8 cellular contexts compared by ENCODE assay signal in the genomic region with DNA sequence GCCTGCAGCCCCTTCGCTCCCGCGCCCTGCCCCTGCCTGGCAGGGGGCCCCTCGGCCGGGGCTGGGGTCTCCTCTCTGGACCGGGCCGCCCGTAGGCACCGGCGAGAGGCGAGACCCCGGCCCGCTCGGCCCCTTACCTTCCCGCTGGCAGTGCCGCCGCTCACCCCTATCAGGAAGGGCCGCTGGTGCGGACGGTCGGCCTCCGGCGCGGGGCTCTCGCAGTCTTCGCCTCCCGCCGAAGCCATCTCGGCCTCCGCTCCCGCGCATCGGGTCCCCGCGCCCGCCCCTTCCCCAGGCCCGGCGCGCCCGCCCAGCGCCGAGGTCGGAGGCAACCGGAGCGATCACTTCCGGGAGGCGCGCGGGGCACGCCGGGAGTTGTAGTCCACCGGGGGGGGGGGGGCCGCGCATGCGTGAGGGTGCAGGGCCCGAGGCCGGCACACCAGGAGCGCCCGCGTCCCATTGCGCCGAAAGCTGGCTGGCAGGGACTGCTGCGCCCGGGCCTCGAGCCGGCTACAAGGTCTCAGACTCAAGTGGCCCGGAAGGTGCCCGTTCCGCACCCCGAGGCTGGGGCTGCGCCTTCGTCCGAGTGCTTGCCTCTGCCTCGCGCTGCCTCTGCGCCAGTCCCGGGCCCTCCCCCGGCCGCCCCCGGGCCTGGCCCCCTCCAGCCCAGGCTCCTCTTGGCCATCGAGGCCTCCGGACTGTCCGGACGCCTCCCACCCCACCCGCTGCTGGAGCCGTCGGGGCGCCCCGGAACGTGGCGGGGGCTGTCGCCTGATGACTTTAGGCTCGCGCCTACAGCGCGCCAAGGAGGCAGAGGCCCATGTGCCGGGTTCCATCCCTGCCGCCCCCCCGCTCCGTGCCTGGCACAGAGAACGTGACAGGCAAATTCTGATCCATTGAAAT. TPM values are rescaled to one million over a fixed set of nuclear protein-coding genes. Genes with fewer than 3 reads are reported as not detected.
DNase-seq lines count a peak whose midpoint lies in the region; ATAC-seq, FAIRE-seq and TF ChIP-seq lines count a peak whose summit lies in the region.

A gene (minus strand): TSS at position 334 of the 903 bp plus-strand sequence. CDS start 89 bp downstream, at position 245.

- peak; percentile 33 for DNase-seq in AG04450 (ENCODE audit: low read depth, low spot score)
- DNase-seq in NCI-H345 treated with DMSO at 0.1 percent for 48 hours (lab: John Stamatoyannopoulos, UW; ENCODE audit: unreplicated experiment): peak; percentile 60
- peak; percentile 80 for DNase-seq in activated CD4-positive, CD25-positive, alpha-beta regulatory T cell treated with anti-CD3 and anti-CD28 coated beads, Interleukin-2, amount 50 U/mL, for 72 hours
- peak; percentile 76 for DNase-seq in cerebellar cortex (ENCODE audit: low spot score)
- DNase-seq in keratinocyte (ENCODE audit: low read depth, low spot score): peak; percentile 40
- DNase-seq in stimulated activated CD4-positive, alpha-beta T cell treated with anti-CD3 and anti-CD28 coated beads, Interleukin-12 subunit alpha, Interleukin-12 subunit beta, amount 100 ng/mL, for 48 hours (ENCODE audit: low read depth in 2 of 3, low spot score in 1 of 3): peak; percentile 48 to 71 (median 56)

- H3K9me3 ChIP-seq in AG04450 (ENCODE audit: control insufficient read depth, insufficient read depth, low read length): no peaks in the 10 kb centered on the region; the same call in 1 of the 2 replicates
- H3K9me3 ChIP-seq in keratinocyte (ENCODE audit: control insufficient read depth, low read depth, low read length): no peaks in the 10 kb centered on the region

- H2AFZ ChIP-seq in keratinocyte (ENCODE audit: control insufficient read depth, low read length): peak within 1 kb of the TSS; percentile 90

- no peaks in the 10 kb centered on the region for H3K9me1 ChIP-seq in keratinocyte (ENCODE audit: control insufficient read depth, extremely low read depth, insufficient read depth, low read length)

- peaks cover 11% of the 10 kb centered on the region for H3K4me1 ChIP-seq in keratinocyte (ENCODE audit: control insufficient read depth, extremely low read depth, insufficient read depth, low read length)

- ATAC-seq in GM18870 (IDR thresholded peaks at IDR 0.05; ENCODE audit: unreplicated experiment): peak; percentile 60
- peak; percentile 76 for ATAC-seq in HG03139 (IDR thresholded peaks at IDR 0.05; ENCODE audit: unreplicated experiment)

- H3K79me2 ChIP-seq in keratinocyte (ENCODE audit: control insufficient read depth, insufficient read depth, low read length): peaks cover 8% of the 10 kb centered on the region

- TF ChIP-seq CTCF in AG04450 (IDR thresholded peaks at IDR 0.05; ENCODE audit: low read depth, low read length) (no peak), keratinocyte (optimal IDR thresholded peaks at IDR 0.05 in 1 of 3, IDR thresholded peaks at IDR 0.05 in 1 of 3, conservative IDR thresholded peaks at IDR 0.05 in 1 of 3; ENCODE audit: extremely low read depth in 1 of 3, insufficient read depth in 2 of 3, low read length in 3 of 3) (no peak)

- no peaks in the 10 kb centered on the region for H4K20me1 ChIP-seq in keratinocyte (ENCODE audit: control insufficient read depth, extremely low read depth, insufficient read depth, low read length)

- CTCF ChIA-PET in AG04450 (lab: Charles Lee): interaction anchor here (0.5 kb wide), 1 partner anchor 123 kb away, joined by 3 read pairs; no protein-coding TSS in a partner anchor

- POLR2A ChIA-PET in AG04450 (lab: Yijun Ruan, JAX): no interaction called here

- H3K4me2 ChIP-seq in keratinocyte (ENCODE audit: control insufficient read depth, extremely low read depth, insufficient read depth, low read depth, low read length): peak within 1 kb of the TSS; percentile 95

- H3K27ac ChIP-seq in AG04450 (ENCODE audit: low read depth, low read length) (no peak within 1 kb of the TSS), keratinocyte (ENCODE audit: control insufficient read depth, insufficient read depth, low read length) (peak within 1 kb of the TSS; percentile 40)

- no peak for FAIRE-seq in keratinocyte (lab: Jason Lieb, UNC)

- H3K4me3 ChIP-seq in AG04450 (ENCODE audit: low read depth, low read length): peak within 1 kb of the TSS; percentile 75
- peak within 1 kb of the TSS; percentile 79 to 86 (median 84) for H3K4me3 ChIP-seq in keratinocyte (ENCODE audit: control insufficient read depth in 2 of 3, extremely low read depth in 1 of 3, insufficient read depth in 2 of 3, low read depth in 1 of 3, low read length in 3 of 3)

- peak within 1 kb of the TSS; percentile 77 for H3K9ac ChIP-seq in keratinocyte (ENCODE audit: control insufficient read depth, extremely low read depth, insufficient read depth, low read length)

- H3K27me3 ChIP-seq in AG04450 (ENCODE audit: control insufficient read depth, insufficient read depth, low read length) (no peaks in the 10 kb centered on the region), keratinocyte (ENCODE audit: control insufficient read depth, extremely low read depth, insufficient read depth, low read length) (no peaks in the 10 kb centered on the region)

- peaks cover 6 to 10% of the 10 kb centered on the region in 2 experiments for H3K36me3 ChIP-seq in keratinocyte (ENCODE audit: control insufficient read depth in 2 of 2, extremely low read depth in 1 of 2, insufficient read depth in 2 of 2, low read length in 2 of 2)

- dilution Hi-C loops in keratinocyte (cut with MboI; ENCODE audit: extremely low pct_ligation_motif_present, low sequenced_read_pairs): no loop called here

RNA-seq across cellular contexts. Expression of the gene that starts here (rescaled TPM):
- polyA plus RNA-seq in AG04450 (2011; rRNA removed) (19.1 and 19.9 TPM in 2 replicates), keratinocyte (15.4 to 17.0 TPM (median 15.7 TPM) in 3 replicates)
- 10.9 and 11.4 TPM in 2 replicates for polyA minus RNA-seq in AG04450 (2011; rRNA and poly(A)+ RNA removed)
- 29.1 TPM for polyA plus RNA-seq in keratinocyte (2011; ENCODE audit: low read depth)
- polyA plus RNA-seq in keratinocyte (2011; cell fraction: cytosol; rRNA removed): 10.7 and 15.3 TPM in 2 replicates
- 12.7 and 14.4 TPM in 2 replicates for polyA plus RNA-seq in keratinocyte (2011; cell fraction: nucleus; rRNA removed)
- polyA plus RNA-seq in keratinocyte (2012; ENCODE audit: low replicate concordance): 13.4 and 18.1 TPM in 2 replicates
- 9.8 to 26.1 TPM (median 10.7 TPM) in 3 replicates for polyA minus RNA-seq in keratinocyte
- polyA minus RNA-seq in keratinocyte (2011; cell fraction: cytosol; rRNA and poly(A)+ RNA removed): 13.8 TPM
- polyA minus RNA-seq in keratinocyte (2011; cell fraction: nucleus; rRNA and poly(A)+ RNA removed): 4.4 and 7.7 TPM in 2 replicates
